Comparison of ENCODE assay signal across 29 cellular contexts in genomic region chr12:22880810-22881209, GRCh38.
"Had no signal": no experiment of that assay in that cellular context is flagged by ENCODE, and none has a peak within 500 bp of the region (broad histone marks: within the 10 kb centered on the region; RNA-seq: fewer than 3 reads in every experiment).

No MANE protein-coding gene starts in this region.

- H3K27ac Mint-ChIP-seq: activated CD4-positive, alpha-beta memory T cell treated with anti-CD3 and anti-CD28 coated beads for 36 hours; activated CD4-positive, alpha-beta T cell treated with anti-CD3 and anti-CD28 coated beads for 36 hours; activated CD4-positive, alpha-beta T cell treated with anti-CD3 and anti-CD28 coated beads, Interleukin-2, amount 10 ng/mL, durations not matched to agents 24 days and 14 days; activated naive CD4-positive, alpha-beta T cell treated with anti-CD3 and anti-CD28 coated beads for 36 hours; activated naive CD4-positive, alpha-beta T cell treated with anti-CD3 and anti-CD28 coated beads, Interleukin-2, amount 50 U/mL, for 24 hours; activated naive CD8-positive, alpha-beta T cell treated with anti-CD3 and anti-CD28 coated beads for 36 hours; activated T-helper 17 cell treated with anti-CD3 and anti-CD28 coated beads, Interleukin-2, amount 50 U/mL, for 72 hours; effector memory CD8-positive, alpha-beta T cell; T-helper 17 cell; T-helper 2 cell treated with Interferon-gamma antibody and Interleukin-4, amounts not matched to agents 5 μg/mL and 100 μg/mL, for 36 hours had no signal

- H3K9me3 ChIP-seq: body of pancreas, gastroesophageal sphincter had no signal

- H3K36me3 Mint-ChIP-seq: activated CD4-positive, alpha-beta memory T cell treated with anti-CD3 and anti-CD28 coated beads for 36 hours; activated naive CD4-positive, alpha-beta T cell treated with anti-CD3 and anti-CD28 coated beads, Interleukin-2, amount 50 U/mL, for 24 hours; activated naive CD8-positive, alpha-beta T cell treated with anti-CD3 and anti-CD28 coated beads for 36 hours had no signal

- H3K36me3 ChIP-seq: esophagus squamous epithelium, gastroesophageal sphincter had no signal

- H3K4me3 Mint-ChIP-seq: activated CD4-positive, alpha-beta memory T cell treated with anti-CD3 and anti-CD28 coated beads for 36 hours; activated CD4-positive, alpha-beta T cell treated with anti-CD3 and anti-CD28 coated beads for 36 hours; activated CD4-positive, alpha-beta T cell treated with anti-CD3 and anti-CD28 coated beads, Interleukin-2, amount 10 ng/mL, durations not matched to agents 24 days and 14 days; activated naive CD4-positive, alpha-beta T cell treated with anti-CD3 and anti-CD28 coated beads for 36 hours; activated naive CD4-positive, alpha-beta T cell treated with anti-CD3 and anti-CD28 coated beads, Interleukin-2, amount 50 U/mL, for 24 hours; activated naive CD8-positive, alpha-beta T cell treated with anti-CD3 and anti-CD28 coated beads for 36 hours; activated T-cell treated with anti-CD3 and anti-CD28 coated beads, Interleukin-2, amount 50 U/mL, for 4 hours; activated T-helper 17 cell treated with anti-CD3 and anti-CD28 coated beads, Interleukin-2, amount 50 U/mL, for 72 hours; effector memory CD8-positive, alpha-beta T cell; T-helper 17 cell; T-helper 2 cell treated with Interferon-gamma antibody and Interleukin-4, amounts not matched to agents 5 μg/mL and 100 μg/mL, for 36 hours had no signal

- ATAC-seq: activated CD4-positive, alpha-beta T cell treated with anti-CD3 and anti-CD28 coated beads for 36 hours; activated T-cell treated with anti-CD3 and anti-CD28 coated beads, Interleukin-2, amount 50 U/mL, for 4 hours; activated T-helper 17 cell treated with anti-CD3 and anti-CD28 coated beads, Interleukin-2, amount 50 U/mL, for 72 hours; body of pancreas; effector memory CD8-positive, alpha-beta T cell; gastroesophageal sphincter; SK-N-SH treated with all-trans-retinoic acid at 6 μM for 48 hours; T-helper 17 cell had no signal

- H3K27me3 ChIP-seq: body of pancreas, esophagus squamous epithelium, gastroesophageal sphincter had no signal

- H3K27ac ChIP-seq: body of pancreas, epithelial cell of prostate, esophagus squamous epithelium, gastroesophageal sphincter had no signal

- H3K4me3 ChIP-seq: body of pancreas, esophagus squamous epithelium, gastroesophageal sphincter had no signal

- H3K9me3 Mint-ChIP-seq: activated CD4-positive, alpha-beta memory T cell treated with anti-CD3 and anti-CD28 coated beads for 36 hours; activated naive CD4-positive, alpha-beta T cell treated with anti-CD3 and anti-CD28 coated beads for 36 hours; activated naive CD4-positive, alpha-beta T cell treated with anti-CD3 and anti-CD28 coated beads, Interleukin-2, amount 50 U/mL, for 24 hours; activated naive CD8-positive, alpha-beta T cell treated with anti-CD3 and anti-CD28 coated beads for 36 hours; activated T-cell treated with anti-CD3 and anti-CD28 coated beads, Interleukin-2, amount 50 U/mL, for 4 hours; activated T-helper 17 cell treated with anti-CD3 and anti-CD28 coated beads, Interleukin-2, amount 50 U/mL, for 72 hours; effector memory CD8-positive, alpha-beta T cell; T-helper 2 cell treated with Interferon-gamma antibody and Interleukin-4, amounts not matched to agents 5 μg/mL and 100 μg/mL, for 36 hours had no signal

- H3K4me1 Mint-ChIP-seq: activated CD4-positive, alpha-beta T cell treated with anti-CD3 and anti-CD28 coated beads for 36 hours; activated CD4-positive, alpha-beta T cell treated with anti-CD3 and anti-CD28 coated beads, Interleukin-2, amount 10 ng/mL, durations not matched to agents 24 days and 14 days; activated naive CD4-positive, alpha-beta T cell treated with anti-CD3 and anti-CD28 coated beads, Interleukin-2, amount 50 U/mL, for 24 hours; activated naive CD8-positive, alpha-beta T cell treated with anti-CD3 and anti-CD28 coated beads for 36 hours; activated T-helper 17 cell treated with anti-CD3 and anti-CD28 coated beads, Interleukin-2, amount 50 U/mL, for 72 hours; T-helper 17 cell had no signal

- H3K4me1 ChIP-seq: body of pancreas, esophagus squamous epithelium, gastroesophageal sphincter had no signal

- DNase-seq: activated CD4-positive, alpha-beta memory T cell treated with anti-CD3 and anti-CD28 coated beads for 36 hours; activated CD4-positive, alpha-beta T cell treated with anti-CD3 and anti-CD28 coated beads for 36 hours; activated CD4-positive, alpha-beta T cell treated with anti-CD3 and anti-CD28 coated beads, Interleukin-2, amount 10 ng/mL, durations not matched to agents 24 days and 14 days; activated CD4-positive, CD25-positive, alpha-beta regulatory T cell; activated CD4-positive, CD25-positive, alpha-beta regulatory T cell treated with anti-CD3 and anti-CD28 coated beads, Interleukin-2, amount 50 U/mL, for 72 hours; activated CD8-positive, alpha-beta memory T cell treated with anti-CD3 and anti-CD28 coated beads, Interleukin-2, amount 50 U/mL, for 48 hours; activated effector memory CD4-positive, alpha-beta T cell treated with Interleukin-2 at 50 U/mL for 16 hours; activated gamma-delta T cell treated with Interleukin-2 at 50 U/mL for 16 hours; activated naive CD4-positive, alpha-beta T cell treated with anti-CD3 and anti-CD28 coated beads for 36 hours; activated naive CD8-positive, alpha-beta T cell treated with anti-CD3 and anti-CD28 coated beads for 36 hours; activated T-cell treated with anti-CD3 and anti-CD28 coated beads for 4 hours; activated T-cell treated with anti-CD3 and anti-CD28 coated beads, Interleukin-2, amount 50 U/mL, for 4 hours; body of pancreas; caudate nucleus; cortex of kidney; dermis blood vessel endothelial cell; effector CD4-positive, alpha-beta T cell; effector memory CD8-positive, alpha-beta T cell; esophagus squamous epithelium; foreskin melanocyte; T-helper 1 cell; T-helper 17 cell; T1000 had no signal

- H3K27me3 Mint-ChIP-seq: activated CD4-positive, alpha-beta T cell treated with anti-CD3 and anti-CD28 coated beads for 36 hours; activated CD4-positive, alpha-beta T cell treated with anti-CD3 and anti-CD28 coated beads, Interleukin-2, amount 10 ng/mL, durations not matched to agents 24 days and 14 days; T-helper 17 cell had no signal
